Comparison of ENCODE assay signal across 19 cellular contexts in the genomic region with DNA sequence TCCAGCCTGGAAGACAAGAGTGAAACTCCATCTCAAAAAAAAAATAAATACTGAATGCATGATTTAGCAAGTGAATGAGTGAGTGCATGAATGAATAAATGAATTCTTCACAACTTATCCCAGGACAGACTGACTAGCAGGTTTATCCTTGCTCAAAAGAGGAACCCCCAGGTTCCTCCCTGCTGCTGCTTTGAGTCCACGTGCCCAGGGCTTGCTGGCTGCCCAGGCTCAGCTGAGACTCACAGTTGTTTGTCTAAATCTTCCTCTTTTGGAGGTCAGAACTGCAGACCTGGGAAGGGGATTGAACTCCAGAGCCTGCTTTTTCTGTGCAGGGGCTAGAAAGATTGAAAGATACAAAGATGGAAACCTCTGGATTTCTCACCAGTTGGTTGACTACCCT.
"Had no signal": no experiment of that assay in that cellular context is flagged by ENCODE, and none has a peak within 500 bp of the region (broad histone marks: within the 10 kb centered on the region; RNA-seq: fewer than 3 reads in every experiment).

No MANE protein-coding gene starts in this region.

- H3K4me3 Mint-ChIP-seq: activated T-cell treated with anti-CD3 and anti-CD28 coated beads, Interleukin-2, amount 50 U/mL, for 72 hours; central memory CD8-positive, alpha-beta T cell; mesothelial cell of epicardium; natural killer cell treated with Interleukin-12 subunit alpha and Interleukin-12 subunit beta and Interleukin-15 and Interleukin-18, amount 100 ng/mL, for 72 hours had no signal

- H3K27ac ChIP-seq: ascending aorta, colonic mucosa, left lung, neutrophil, right atrium auricular region, tibial artery had no signal

- ATAC-seq: activated T-cell treated with anti-CD3 and anti-CD28 coated beads, Interleukin-2, amount 50 U/mL, for 72 hours; left lung; natural killer cell treated with Interleukin-12 subunit alpha and Interleukin-12 subunit beta and Interleukin-15 and Interleukin-18, amount 100 ng/mL, for 72 hours had no signal

- H3K27me3 ChIP-seq: ascending aorta, colonic mucosa, right atrium auricular region had no signal

- H3K9me3 ChIP-seq: ascending aorta, colonic mucosa, left lung, neutrophil, right atrium auricular region, tibial artery had no signal

- H3K27ac Mint-ChIP-seq: activated T-cell treated with anti-CD3 and anti-CD28 coated beads, Interleukin-2, amount 50 U/mL, for 72 hours; mesothelial cell of epicardium; natural killer cell treated with Interleukin-12 subunit alpha and Interleukin-12 subunit beta and Interleukin-15 and Interleukin-18, amount 100 ng/mL, for 72 hours had no signal

- H3K4me3 ChIP-seq: ascending aorta, colonic mucosa, left lung, right atrium auricular region, tibial artery had no signal

- H3K4me1 ChIP-seq: ascending aorta, colonic mucosa had no signal

- DNase-seq: activated CD4-positive, alpha-beta T cell treated with anti-CD3 and anti-CD28 coated beads, Interleukin-2, amount 50 U/mL, for 4 hours; activated effector memory CD4-positive, alpha-beta T cell treated with anti-CD3 and anti-CD28 coated beads, Interleukin-2, amount 50 U/mL, for 16 hours; activated naive CD4-positive, alpha-beta T cell treated with anti-CD3 and anti-CD28 coated beads, Interleukin-2, amount 50 U/mL, for 16 hours; activated T-cell treated with anti-CD3 and anti-CD28 coated beads, Interleukin-2, amount 50 U/mL, for 72 hours; colonic mucosa; erythroblast; foreskin melanocyte; glutamatergic neuron; left lung; posterior cingulate gyrus; stimulated activated CD4-positive, alpha-beta T cell treated with anti-CD3 and anti-CD28 coated beads, Interleukin-2, amount 100 ng/mL, for 24 hours; stimulated activated naive CD4-positive, alpha-beta T cell treated with Interleukin-2 at 50 U/mL for 16 hours; tibial artery had no signal

- H3K36me3 ChIP-seq: ascending aorta, colonic mucosa, left lung, neutrophil, right atrium auricular region, tibial artery had no signal

- H3K36me3 Mint-ChIP-seq: mesothelial cell of epicardium; natural killer cell treated with Interleukin-12 subunit alpha and Interleukin-12 subunit beta and Interleukin-15 and Interleukin-18, amount 100 ng/mL, for 72 hours had no signal
